11 cellular contexts compared by ENCODE assay signal in the genomic region with DNA sequence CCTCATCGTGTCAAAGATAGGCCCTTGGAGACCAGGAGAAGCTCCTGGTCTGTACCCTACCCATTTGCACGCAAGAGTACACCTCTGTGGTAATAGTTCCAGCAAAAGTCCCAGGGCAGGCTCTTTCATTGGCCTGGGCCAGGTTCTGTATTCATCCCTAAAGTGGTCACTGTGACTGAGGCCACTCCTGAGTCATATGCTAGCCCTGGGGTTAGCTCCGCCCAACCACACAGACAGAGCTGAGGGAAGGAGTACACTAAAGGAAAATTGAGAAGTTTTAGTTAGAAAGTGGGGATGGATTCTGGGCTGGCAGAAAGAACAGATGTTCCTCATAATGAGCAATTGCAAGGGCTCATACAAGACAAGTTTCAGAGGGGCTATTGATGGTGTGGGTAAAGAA.
A peak's percentile ranks its signal among the peaks of the same experiment; 100 is the strongest.
DNase-seq lines count a peak whose midpoint lies in the region; ATAC-seq and TF ChIP-seq lines count a peak whose summit lies in the region.
"Had no signal": no experiment of that assay in that cellular context is flagged by ENCODE, and none has a peak within 500 bp of the region (broad histone marks: within the 10 kb centered on the region; RNA-seq: fewer than 3 reads in every experiment).

No MANE protein-coding gene starts in this region.

- TF ChIP-seq CTCF in RWPE2 (IDR thresholded peaks at IDR 0.05; ENCODE audit: poor library complexity, severe bottlenecking), result no peak

- H3K27me3 Mint-ChIP-seq in activated T-cell treated with anti-CD3 and anti-CD28 coated beads, Interleukin-2, amount 50 U/mL, for 72 hours (ENCODE audit: low read depth), result no peaks in the 10 kb centered on the region
- no peaks in the 10 kb centered on the region for H3K27me3 Mint-ChIP-seq in activated T-cell treated with anti-CD3 and anti-CD28 coated beads, Interleukin-2, amount 50 U/mL, for 4 hours (ENCODE audit: low read depth)
- no peaks in the 10 kb centered on the region for H3K27me3 Mint-ChIP-seq in stimulated activated memory B cell treated with anti-CD40 and anti-IgM and Interleukin-4, amounts not matched to agents 10 μg/mL and 1 μg/mL and 100 μg/mL, for 72 hours

- peaks cover 37% of the 10 kb centered on the region for H3K4me1 Mint-ChIP-seq in activated T-cell treated with anti-CD3 and anti-CD28 coated beads, Interleukin-2, amount 50 U/mL, for 72 hours (ENCODE audit: low read depth)
- H3K4me1 Mint-ChIP-seq in activated T-cell treated with anti-CD3 and anti-CD28 coated beads, Interleukin-2, amount 50 U/mL, for 4 hours (ENCODE audit: low read depth), result peaks cover 69% of the 10 kb centered on the region
- peaks cover 6% of the 10 kb centered on the region for H3K4me1 Mint-ChIP-seq in stimulated activated memory B cell treated with anti-CD40 and anti-IgM and Interleukin-4, amounts not matched to agents 10 μg/mL and 1 μg/mL and 100 μg/mL, for 72 hours

- peaks cover 44% of the 10 kb centered on the region for H3K4me1 ChIP-seq in RWPE2 (ENCODE audit: insufficient read depth, poor library complexity, severe bottlenecking)

- H3K9me3 Mint-ChIP-seq in activated T-cell treated with anti-CD3 and anti-CD28 coated beads, Interleukin-2, amount 50 U/mL, for 72 hours, result no peaks in the 10 kb centered on the region
- no peaks in the 10 kb centered on the region for H3K9me3 Mint-ChIP-seq in activated T-cell treated with anti-CD3 and anti-CD28 coated beads, Interleukin-2, amount 50 U/mL, for 4 hours
- no peaks in the 10 kb centered on the region for H3K9me3 Mint-ChIP-seq in stimulated activated memory B cell treated with anti-CD40 and anti-IgM and Interleukin-4, amounts not matched to agents 10 μg/mL and 1 μg/mL and 100 μg/mL, for 72 hours

- ATAC-seq in activated T-cell treated with anti-CD3 and anti-CD28 coated beads, Interleukin-2, amount 50 U/mL, for 72 hours (replicated peaks in 1 of 2), result peak; percentile 44 to 77
- ATAC-seq in activated T-cell treated with anti-CD3 and anti-CD28 coated beads, Interleukin-2, amount 50 U/mL, for 4 hours, result no peak
- ATAC-seq in RWPE2 (ENCODE audit: low read depth), result no peak
- peak; percentile 39 for ATAC-seq in stimulated activated memory B cell treated with anti-CD40 and anti-IgM and Interleukin-4, amounts not matched to agents 10 μg/mL and 1 μg/mL and 100 μg/mL, for 72 hours
- no peak for ATAC-seq in GM21381 (IDR thresholded peaks at IDR 0.05; ENCODE audit: unreplicated experiment)
- no peak for ATAC-seq in GM21529 (IDR thresholded peaks at IDR 0.05; ENCODE audit: unreplicated experiment)

- no peaks in the 10 kb centered on the region for H3K36me3 Mint-ChIP-seq in activated T-cell treated with anti-CD3 and anti-CD28 coated beads, Interleukin-2, amount 50 U/mL, for 72 hours (ENCODE audit: insufficient read depth in 2 of 2)
- peaks cover 4% of the 10 kb centered on the region for H3K36me3 Mint-ChIP-seq in activated T-cell treated with anti-CD3 and anti-CD28 coated beads, Interleukin-2, amount 50 U/mL, for 4 hours (ENCODE audit: insufficient read depth)
- no peaks in the 10 kb centered on the region for H3K36me3 Mint-ChIP-seq in stimulated activated memory B cell treated with anti-CD40 and anti-IgM and Interleukin-4, amounts not matched to agents 10 μg/mL and 1 μg/mL and 100 μg/mL, for 72 hours

- CTCF ChIA-PET in HEK293T (lab: Yijun Ruan, JAX), result no interaction called here

- peak overlapping the region in 1 of 2 donors; percentile 75 for H3K4me3 Mint-ChIP-seq in activated T-cell treated with anti-CD3 and anti-CD28 coated beads, Interleukin-2, amount 50 U/mL, for 72 hours
- no peak overlapping the region for H3K4me3 Mint-ChIP-seq in activated T-cell treated with anti-CD3 and anti-CD28 coated beads, Interleukin-2, amount 50 U/mL, for 4 hours
- H3K4me3 Mint-ChIP-seq in stimulated activated memory B cell treated with anti-CD40 and anti-IgM and Interleukin-4, amounts not matched to agents 10 μg/mL and 1 μg/mL and 100 μg/mL, for 72 hours, result no peak overlapping the region

- peak overlapping the region; percentile 98 for H3K27ac ChIP-seq in RWPE2 (ENCODE audit: poor library complexity, severe bottlenecking)
- peak overlapping the region; percentile 96 for H3K27ac ChIP-seq in epithelial cell of prostate

- POLR2A ChIA-PET in HEK293T (lab: Yijun Ruan, JAX), result no interaction called here

- no peaks in the 10 kb centered on the region for H3K9me3 ChIP-seq in RWPE2 (ENCODE audit: severe bottlenecking)

- H3K4me3 ChIP-seq in RWPE2 (ENCODE audit: severe bottlenecking), result no peak overlapping the region

- H3K27me3 ChIP-seq in RWPE2 (ENCODE audit: insufficient read depth, poor library complexity, severe bottlenecking), result no peaks in the 10 kb centered on the region

- H3K36me3 ChIP-seq in RWPE2 (ENCODE audit: low read depth), result no peaks in the 10 kb centered on the region

- peak; percentile 12 to 23 for DNase-seq in activated T-cell treated with anti-CD3 and anti-CD28 coated beads, Interleukin-2, amount 50 U/mL, for 72 hours
- DNase-seq in activated T-cell treated with anti-CD3 and anti-CD28 coated beads, Interleukin-2, amount 50 U/mL, for 4 hours, result no peak
- DNase-seq in RWPE2 (ENCODE audit: low spot score), result no peak
- DNase-seq in epithelial cell of prostate (ENCODE audit: low read depth, low spot score), result no peak
- no peak for DNase-seq in HEK293T (ENCODE audit: extremely low spot score)
- DNase-seq: NCI-H1105; NCI-H69; stimulated activated naive CD4-positive, alpha-beta T cell had no signal

- no peak overlapping the region for H3K27ac Mint-ChIP-seq in activated T-cell treated with anti-CD3 and anti-CD28 coated beads, Interleukin-2, amount 50 U/mL, for 72 hours
- no peak overlapping the region for H3K27ac Mint-ChIP-seq in stimulated activated memory B cell treated with anti-CD40 and anti-IgM and Interleukin-4, amounts not matched to agents 10 μg/mL and 1 μg/mL and 100 μg/mL, for 72 hours

TF ChIP-seq in HEK293T, 16 proteins besides CTCF, POLR2A, EP300 and RAD21:
- TF ChIP-seq, protein P1, sequence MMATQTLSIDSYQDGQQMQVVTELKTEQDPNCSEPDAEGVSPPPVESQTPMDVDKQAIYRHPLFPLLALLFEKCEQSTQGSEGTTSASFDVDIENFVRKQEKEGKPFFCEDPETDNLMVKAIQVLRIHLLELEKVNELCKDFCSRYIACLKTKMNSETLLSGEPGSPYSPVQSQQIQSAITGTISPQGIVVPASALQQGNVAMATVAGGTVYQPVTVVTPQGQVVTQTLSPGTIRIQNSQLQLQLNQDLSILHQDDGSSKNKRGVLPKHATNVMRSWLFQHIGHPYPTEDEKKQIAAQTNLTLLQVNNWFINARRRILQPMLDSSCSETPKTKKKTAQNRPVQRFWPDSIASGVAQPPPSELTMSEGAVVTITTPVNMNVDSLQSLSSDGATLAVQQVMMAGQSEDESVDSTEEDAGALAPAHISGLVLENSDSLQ (IDR thresholded peaks at IDR 0.05), result no peak
- TF ChIP-seq CTBP1 (IDR thresholded peaks at IDR 0.05; ENCODE audit: borderline replicate concordance), result no peak

Comparison
In these comparisons a context has a peak if more than half of its experiments do, and no peak if none do; other contexts are left out.
1. ATAC-seq: peak in activated T-cell treated with anti-CD3 and anti-CD28 coated beads, Interleukin-2, amount 50 U/mL, for 72 hours (2 of 2) and stimulated activated memory B cell treated with anti-CD40 and anti-IgM and Interleukin-4, amounts not matched to agents 10 μg/mL and 1 μg/mL and 100 μg/mL, for 72 hours (single experiment); none in activated T-cell treated with anti-CD3 and anti-CD28 coated beads, Interleukin-2, amount 50 U/mL, for 4 hours (0 of 2), RWPE2 (single experiment), GM21381 (single experiment) and GM21529 (single experiment).
2. DNase-seq: peak in activated T-cell treated with anti-CD3 and anti-CD28 coated beads, Interleukin-2, amount 50 U/mL, for 72 hours (2 of 2); none in activated T-cell treated with anti-CD3 and anti-CD28 coated beads, Interleukin-2, amount 50 U/mL, for 4 hours (single experiment), RWPE2 (single experiment), epithelial cell of prostate (single experiment) and HEK293T (single experiment).